Comparison of ENCODE assay signal across 8 cellular contexts in genomic region chr12:5965950-5966383, GRCh38. TPM values are rescaled to one million over a fixed set of nuclear protein-coding genes. Genes with fewer than 3 reads are reported as not detected.
DNase-seq lines count a peak whose midpoint lies in the region; ATAC-seq, FAIRE-seq and TF ChIP-seq lines count a peak whose summit lies in the region.

No MANE protein-coding gene starts in this region.

- no peaks in the 10 kb centered on the region for H3K9me3 ChIP-seq in stomach

- no peak for ATAC-seq in GM18519 (IDR thresholded peaks at IDR 0.05; ENCODE audit: low FRiP score, unreplicated experiment)

- H3K27ac Mint-ChIP-seq in endothelial cell (ENCODE audit: unreplicated experiment), result no peak overlapping the region

- H3K27me3 Mint-ChIP-seq in endothelial cell (ENCODE audit: unreplicated experiment), result peaks cover 1% of the 10 kb centered on the region

- peak; percentile 84 for FAIRE-seq in GM12891 (lab: Jason Lieb, UNC)

- H3K4me1 Mint-ChIP-seq in endothelial cell (ENCODE audit: unreplicated experiment), result peaks cover 17% of the 10 kb centered on the region

- H3K4me3 ChIP-seq in stomach, result no peak overlapping the region

- intact Hi-C loops in stomach (cut with DNase I; ENCODE audit: low total_unique reads), result no loop called here

- H3K4me1 ChIP-seq in stomach, result no peaks in the 10 kb centered on the region

- 26 to 31% (median 30%) methylated on average over 9 of the region's 9 CpGs for WGBS in stomach, 5 donors

- H3K36me3 Mint-ChIP-seq in endothelial cell (ENCODE audit: low read depth, unreplicated experiment), result peaks cover 5% of the 10 kb centered on the region

- TF ChIP-seq EP300 in stomach (IDR thresholded peaks at IDR 0.05), result no peak

- H3K4me3 Mint-ChIP-seq in endothelial cell (ENCODE audit: unreplicated experiment), result no peak overlapping the region

- no peaks in the 10 kb centered on the region for H3K9me3 Mint-ChIP-seq in endothelial cell (ENCODE audit: unreplicated experiment)

- no peak overlapping the region for H3K27ac ChIP-seq in stomach

- DNase-seq in 8988T, result peak; percentile 28
- peak; percentile 58 for DNase-seq in GM12891 (ENCODE audit: insufficient read length, low spot score)
- peak; percentile 20 for DNase-seq in NCI-H2029 (lab: John Stamatoyannopoulos, UW)
- peak; percentile 11 to 14 for DNase-seq in activated CD4-positive, alpha-beta T cell treated with anti-CD3 and anti-CD28 coated beads, Interleukin-2, amount 50 U/mL, for 24 hours (ENCODE audit: low read depth in 1 of 2, low spot score in 1 of 2)
- DNase-seq in endothelial cell (ENCODE audit: low spot score), result peak; percentile 79
- peak; percentile 45 for DNase-seq in midbrain (lab: John Stamatoyannopoulos, UW)
- peak; percentile 50 for DNase-seq in stomach

- H3K27me3 ChIP-seq in stomach, result peaks cover 0 to 21% (median 0%) of the 10 kb centered on the region in 3 donors

- TF ChIP-seq CTCF in endothelial cell (IDR thresholded peaks at IDR 0.05; ENCODE audit: unreplicated experiment) (peak; percentile 51), stomach (IDR thresholded peaks at IDR 0.05) (peak in 5 of 7 experiments; percentile 14 to 74 (median 64))

- no peak for TF ChIP-seq POLR2A in GM12891 (IDR thresholded peaks at IDR 0.05; ENCODE audit: low read depth, low read length)
- no peak for TF ChIP-seq POLR2A in stomach (IDR thresholded peaks at IDR 0.05)

- no peaks in the 10 kb centered on the region for H3K36me3 ChIP-seq in stomach

TF ChIP-seq in GM12891, 5 proteins besides CTCF, POLR2A, EP300 and RAD21:
- TF ChIP-seq POU2F2 (IDR thresholded peaks at IDR 0.05; ENCODE audit: low read depth, low read length), result no peak
- TF ChIP-seq TAF1 (IDR thresholded peaks at IDR 0.05; ENCODE audit: low read depth, low read length), result no peak
- no peak for TF ChIP-seq PAX5 (IDR thresholded peaks at IDR 0.05; ENCODE audit: insufficient read depth, low read length, severe bottlenecking)
- no peak for TF ChIP-seq POLR2AphosphoS5 (IDR thresholded peaks at IDR 0.05; ENCODE audit: low read depth, low read length)
- no peak for TF ChIP-seq SPI1 (IDR thresholded peaks at IDR 0.05; ENCODE audit: low read depth, low read length)

RNA-seq across cellular contexts. Expression of gene ANO2, which starts 20.9 kb away (rescaled TPM):
- polyA plus RNA-seq in GM12891 (2012; ENCODE audit: low read depth, missing spikeins), result not detected
- total RNA-seq in endothelial cell (ENCODE audit: unreplicated experiment) (4.5 TPM), stomach (10 to 100 TPM in 1 of 5 donors, 1 to 10 TPM in 3, not detected in 1; 3.8 to 16.9 (median 5.2) TPM)
- 1 to 10 TPM in 1 of 3 donors, under 1 TPM in 2; 0.44 to 1.7 (median 0.61) TPM for polyA plus RNA-seq in stomach

Comparison
In these comparisons a context has a peak if more than half of its experiments do, and no peak if none do; other contexts are left out.
1. DNase-seq: peak in every context shown above with its lines; median percentile 79 in endothelial cell; 58 in GM12891; 50 in stomach; 45 in midbrain; 28 in 8988T; 20 in NCI-H2029; 12 in activated CD4-positive, alpha-beta T cell treated with anti-CD3 and anti-CD28 coated beads, Interleukin-2, amount 50 U/mL, for 24 hours.